In genomic region chr1:26838474-26839338, GRCh38 we compare ENCODE assay signal across 8 cellular contexts. TPM values are rescaled to one million over a fixed set of nuclear protein-coding genes. Genes with fewer than 3 reads are reported as not detected.
DNase-seq lines count a peak whose midpoint lies in the region; ATAC-seq and TF ChIP-seq lines count a peak whose summit lies in the region.

No MANE protein-coding gene starts in this region.

- no peak overlapping the region for H2AFZ ChIP-seq in Karpas-422 (ENCODE audit: low read length)

- H4K20me1 ChIP-seq in Karpas-422 (ENCODE audit: insufficient read depth, low read depth, low read length) = no peaks in the 10 kb centered on the region

- no peak for TF ChIP-seq CTCF in foreskin keratinocyte (conservative IDR thresholded peaks at IDR 0.05)

- no peaks in the 10 kb centered on the region for H3K27me3 ChIP-seq in foreskin keratinocyte
- H3K27me3 ChIP-seq in Karpas-422 (ENCODE audit: low read length) = no peaks in the 10 kb centered on the region

- no peaks in the 10 kb centered on the region for H3K9me3 ChIP-seq in Karpas-422 (ENCODE audit: low read length)

- 0 out of 2 replicates have a peak, but pooled peaks cover 5% of the 10 kb centered on the region for H3K79me2 ChIP-seq in Karpas-422 (ENCODE audit: low read length)

- H3K36me3 ChIP-seq in Karpas-422 (ENCODE audit: insufficient read depth, low read length) = peaks cover 33% of the 10 kb centered on the region; the same call in 1 of the 2 replicates

- H3K9ac ChIP-seq in Karpas-422 (ENCODE audit: low read length) = no peak overlapping the region

- no peak overlapping the region for H3K4me2 ChIP-seq in Karpas-422 (ENCODE audit: low read depth, low read length, poor library complexity, severe bottlenecking)

- no peak overlapping the region for H3K4me3 ChIP-seq in Karpas-422 (ENCODE audit: low read length)

- H3K4me1 ChIP-seq in foreskin keratinocyte (no peaks in the 10 kb centered on the region), Karpas-422 (ENCODE audit: low read length) (no peaks in the 10 kb centered on the region)

- ATAC-seq in GM18508 (IDR thresholded peaks at IDR 0.05; ENCODE audit: insufficient read depth, unreplicated experiment) (peak; percentile 79), HG02623 (IDR thresholded peaks at IDR 0.05; ENCODE audit: unreplicated experiment) (peak; percentile 82), foreskin keratinocyte (no peak)

- H3K27ac ChIP-seq in foreskin keratinocyte = no peak overlapping the region
- H3K27ac ChIP-seq in Karpas-422 (ENCODE audit: low read length) = no peak overlapping the region

- DNase-seq in T-helper 1 cell (peak; percentile 49 to 65 (median 63)), foreskin keratinocyte (peak; percentile 21 to 44), GM03348 (ENCODE audit: low spot score) (no peak), Ammon's horn (ENCODE audit: low spot score) (no peak), Karpas-422 (no peak), GDM1 (lab: John Stamatoyannopoulos, UW) (no peak)

- H3K9me2 ChIP-seq in Karpas-422 (replicated peaks; ENCODE audit: insufficient read depth, low read length) = no peaks in the 10 kb centered on the region

RNA-seq across cellular contexts. Expression of gene ZDHHC18, which starts 12.2 kb away (rescaled TPM):
- total RNA-seq in foreskin keratinocyte = 17.6 and 18.5 TPM in 2 replicates
- 14.2 and 16.1 TPM in 2 replicates for polyA plus RNA-seq in foreskin keratinocyte
- total RNA-seq in Karpas-422 (2014; rRNA removed; shearing (Covaris generic); ENCODE audit: low replicate concordance) = 25.1 and 31.0 TPM in 2 replicates

RNA-seq across cellular contexts. Expression of gene SFN, which starts 24.2 kb away (rescaled TPM):
- total RNA-seq in foreskin keratinocyte = 2,642 and 2,753 TPM in 2 replicates
- 4,130 and 4,582 TPM in 2 replicates for polyA plus RNA-seq in foreskin keratinocyte
- total RNA-seq in Karpas-422 (2014; rRNA removed; shearing (Covaris generic); ENCODE audit: low replicate concordance) = 0.47 and 1.0 TPM in 2 replicates

RNA-seq across cellular contexts. Expression of gene PIGV, which starts 51.0 kb away (rescaled TPM):
- total RNA-seq in foreskin keratinocyte = 11.7 and 11.9 TPM in 2 replicates
- 8.7 and 9.4 TPM in 2 replicates for polyA plus RNA-seq in foreskin keratinocyte
- total RNA-seq in Karpas-422 (2014; rRNA removed; shearing (Covaris generic); ENCODE audit: low replicate concordance) = 5.8 and 15.7 TPM in 2 replicates

RNA-seq across cellular contexts. Expression of gene GPN2, which starts 51.4 kb away (rescaled TPM):
- 21.2 and 25.7 TPM in 2 replicates for total RNA-seq in foreskin keratinocyte
- polyA plus RNA-seq in foreskin keratinocyte = 37.1 and 39.7 TPM in 2 replicates
- 32.6 and 33.3 TPM in 2 replicates for total RNA-seq in Karpas-422 (2014; rRNA removed; shearing (Covaris generic); ENCODE audit: low replicate concordance)

Comparison
In these comparisons a context has a peak if more than half of its experiments do, and no peak if none do; other contexts are left out.
1. DNase-seq: peak in T-helper 1 cell (5 of 5) and foreskin keratinocyte (2 of 2); none in GM03348 (single experiment), Ammon's horn (single experiment), Karpas-422 (single experiment) and GDM1 (single experiment).
2. RNA of gene SFN, which starts 24.2 kb away (total RNA-seq): 2,642 to 2,753 TPM in foreskin keratinocyte; 0.47 to 1.0 TPM in Karpas-422; every median in the first group is over 1,000 times any median in the second.